Comparison of ENCODE assay signal across 8 cellular contexts in the genomic region with DNA sequence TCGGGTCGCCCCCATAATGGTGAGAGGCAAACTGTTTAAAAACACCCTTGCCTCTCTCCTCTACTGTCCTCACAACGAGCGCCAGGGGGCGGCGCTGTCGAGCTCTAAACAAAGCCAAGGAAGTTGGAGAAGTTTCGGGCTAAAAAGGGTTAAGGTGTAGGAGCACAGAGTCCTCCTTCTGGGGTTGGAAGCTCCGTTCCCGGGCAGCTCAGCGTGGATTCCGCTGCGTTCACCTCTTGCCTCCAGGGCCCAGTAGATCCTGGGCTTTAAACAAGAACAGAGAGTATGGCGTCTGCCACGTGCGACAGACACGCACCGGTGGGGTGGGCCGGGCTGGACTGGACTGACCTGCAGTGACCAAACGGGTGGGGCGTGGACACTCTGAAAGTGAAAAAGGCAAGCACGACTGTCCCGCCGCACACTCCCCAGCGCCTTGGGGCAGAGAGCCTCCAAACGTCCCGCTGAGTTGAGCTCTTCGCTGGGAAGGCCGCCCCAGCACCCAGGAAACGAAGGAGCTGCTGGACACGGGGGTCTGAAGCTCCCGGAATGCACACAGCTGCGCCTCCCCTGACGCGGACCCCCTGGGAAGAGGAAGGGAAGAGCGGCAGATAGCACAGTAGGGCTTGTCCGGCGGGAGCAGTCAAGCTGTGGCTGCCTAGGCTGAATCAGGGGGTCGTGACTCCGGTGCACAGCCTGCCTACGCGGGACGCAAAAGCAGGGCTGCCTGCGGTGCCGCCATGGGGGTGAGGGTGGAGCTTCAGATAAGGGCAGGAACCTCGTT. TPM values are rescaled to one million over a fixed set of nuclear protein-coding genes. Genes with fewer than 3 reads are reported as not detected.
DNase-seq lines count a peak whose midpoint lies in the region; ATAC-seq lines count a peak whose summit lies in the region.

No MANE protein-coding gene starts in this region.

- H3K4me3 Mint-ChIP-seq in activated naive CD8-positive, alpha-beta T cell treated with anti-CD3 and anti-CD28 coated beads, Interleukin-2, amount 10 ng/mL, durations not matched to agents 7 days and 5 days, result no peak overlapping the region
- H3K4me3 Mint-ChIP-seq in activated naive CD8-positive, alpha-beta T cell treated with anti-CD3 and anti-CD28 coated beads for 36 hours, result no peak overlapping the region

- peaks cover 7% of the 10 kb centered on the region for H3K79me1 ChIP-seq in mesenchymal stem cell (replicated peaks; ENCODE audit: low read length, poor library complexity, severe bottlenecking)

- no peaks in the 10 kb centered on the region for H3K9me3 Mint-ChIP-seq in activated naive CD8-positive, alpha-beta T cell treated with anti-CD3 and anti-CD28 coated beads, Interleukin-2, amount 10 ng/mL, durations not matched to agents 7 days and 5 days
- no peaks in the 10 kb centered on the region for H3K9me3 Mint-ChIP-seq in activated naive CD8-positive, alpha-beta T cell treated with anti-CD3 and anti-CD28 coated beads for 36 hours

- peak overlapping the region; percentile 78 to 83 for H3K4ac ChIP-seq in mesenchymal stem cell (ENCODE audit: low read depth in 1 of 2, low read length in 2 of 2)

- peak overlapping the region; percentile 83 for H2AFZ ChIP-seq in mesenchymal stem cell (ENCODE audit: low read depth, low read length)

- H3K4me1 Mint-ChIP-seq in activated naive CD8-positive, alpha-beta T cell treated with anti-CD3 and anti-CD28 coated beads, Interleukin-2, amount 10 ng/mL, durations not matched to agents 7 days and 5 days, result peaks cover 2% of the 10 kb centered on the region
- H3K4me1 Mint-ChIP-seq in activated naive CD8-positive, alpha-beta T cell treated with anti-CD3 and anti-CD28 coated beads for 36 hours, result peaks cover 2% of the 10 kb centered on the region

- H2BK12ac ChIP-seq in mesenchymal stem cell (ENCODE audit: low read length in 2 of 2), result peak overlapping the region; percentile 85 to 95

- H3K14ac ChIP-seq in mesenchymal stem cell (ENCODE audit: low read length in 2 of 2), result peak overlapping the region in 1 of 2 experiments; percentile 73

- no peaks in the 10 kb centered on the region for H3K27me3 ChIP-seq in mesenchymal stem cell (ENCODE audit: control insufficient read depth in 1 of 2, insufficient read depth in 1 of 2, low read length in 2 of 2)
- peaks cover 59% of the 10 kb centered on the region for H3K27me3 ChIP-seq in thymus (ENCODE audit: control insufficient read depth, insufficient read depth)

- H2BK120ac ChIP-seq in mesenchymal stem cell (ENCODE audit: low read depth, low read length), result peak overlapping the region; percentile 45

- no peak for ATAC-seq in activated naive CD8-positive, alpha-beta T cell treated with anti-CD3 and anti-CD28 coated beads, Interleukin-2, amount 10 ng/mL, durations not matched to agents 7 days and 5 days (ENCODE audit: low read depth)
- no peak for ATAC-seq in HG02798 (IDR thresholded peaks at IDR 0.05; ENCODE audit: poor library complexity, unreplicated experiment)

- H3K27me3 Mint-ChIP-seq in activated naive CD8-positive, alpha-beta T cell treated with anti-CD3 and anti-CD28 coated beads, Interleukin-2, amount 10 ng/mL, durations not matched to agents 7 days and 5 days, result peaks cover 56% of the 10 kb centered on the region
- H3K27me3 Mint-ChIP-seq in activated naive CD8-positive, alpha-beta T cell treated with anti-CD3 and anti-CD28 coated beads for 36 hours, result peaks cover 57% of the 10 kb centered on the region

- H3K36me3 Mint-ChIP-seq in activated naive CD8-positive, alpha-beta T cell treated with anti-CD3 and anti-CD28 coated beads, Interleukin-2, amount 10 ng/mL, durations not matched to agents 7 days and 5 days, result no peaks in the 10 kb centered on the region
- no peaks in the 10 kb centered on the region for H3K36me3 Mint-ChIP-seq in activated naive CD8-positive, alpha-beta T cell treated with anti-CD3 and anti-CD28 coated beads for 36 hours

- no peak overlapping the region for H3K27ac Mint-ChIP-seq in activated naive CD8-positive, alpha-beta T cell treated with anti-CD3 and anti-CD28 coated beads, Interleukin-2, amount 10 ng/mL, durations not matched to agents 7 days and 5 days
- no peak overlapping the region for H3K27ac Mint-ChIP-seq in activated naive CD8-positive, alpha-beta T cell treated with anti-CD3 and anti-CD28 coated beads for 36 hours

- WGBS in mesenchymal stem cell, result 2% methylated on average over 46 of the region's 46 CpGs
- WGBS in thymus, result 17% methylated on average over 46 of the region's 46 CpGs

- H3K4me1 ChIP-seq in mesenchymal stem cell (ENCODE audit: control insufficient read depth, insufficient read depth, low read depth, low read length), result peaks cover 36% of the 10 kb centered on the region
- H3K4me1 ChIP-seq in thymus (ENCODE audit: control insufficient read depth, insufficient read depth, low read length), result peaks cover 3% of the 10 kb centered on the region

- H2AK5ac ChIP-seq in mesenchymal stem cell (ENCODE audit: low read length, severe bottlenecking), result no peak overlapping the region

- H3K4me2 ChIP-seq in mesenchymal stem cell (ENCODE audit: low read length, poor library complexity, severe bottlenecking), result peak overlapping the region; percentile 97

- H2BK15ac ChIP-seq in mesenchymal stem cell (ENCODE audit: low read depth, poor library complexity, severe bottlenecking), result peak overlapping the region; percentile 31

- H3K9me3 ChIP-seq in mesenchymal stem cell (ENCODE audit: control insufficient read depth, low read length) (no peaks in the 10 kb centered on the region), thymus (ENCODE audit: control insufficient read depth) (no peaks in the 10 kb centered on the region)

- H3K18ac ChIP-seq in mesenchymal stem cell (ENCODE audit: low read depth in 1 of 2, low read length in 2 of 2), result peak overlapping the region; percentile 87 to 98

- DNase-seq in activated naive CD8-positive, alpha-beta T cell treated with anti-CD3 and anti-CD28 coated beads, Interleukin-2, amount 10 ng/mL, durations not matched to agents 7 days and 5 days, result peak; percentile 63
- DNase-seq in activated naive CD8-positive, alpha-beta T cell treated with anti-CD3 and anti-CD28 coated beads for 36 hours, result no peak
- DNase-seq in SIG-M5 treated with dmso at 0.1 percent for 504 hours (lab: John Stamatoyannopoulos, UW; ENCODE audit: unreplicated experiment) (peak; percentile 86), epithelial cell of prostate (ENCODE audit: low read depth, low spot score) (peak; percentile 52), mesenchymal stem cell (peak; percentile 93), NK-92 (lab: John Stamatoyannopoulos, UW; ENCODE audit: unreplicated experiment) (no peak)

- peak overlapping the region; percentile 3 for H2BK5ac ChIP-seq in mesenchymal stem cell (ENCODE audit: low read depth, low read length, poor library complexity, severe bottlenecking)

- H3K4me3 ChIP-seq in mesenchymal stem cell (ENCODE audit: insufficient read depth in 1 of 2, low read depth in 1 of 2, low read length in 2 of 2) (peak overlapping the region; percentile 59 to 83), thymus (ENCODE audit: low read length) (peak overlapping the region; percentile 17)

- H4K91ac ChIP-seq in mesenchymal stem cell (ENCODE audit: low read length), result peak overlapping the region; percentile 97

- H3K9ac ChIP-seq in mesenchymal stem cell (ENCODE audit: low read length), result peak overlapping the region; percentile 92

- H3K27ac ChIP-seq in epithelial cell of prostate, result peak overlapping the region; percentile 87
- peak overlapping the region; percentile 39 for H3K27ac ChIP-seq in mesenchymal stem cell (ENCODE audit: low read length, poor library complexity, severe bottlenecking)
- peak overlapping the region; percentile 1 for H3K27ac ChIP-seq in thymus (ENCODE audit: low read depth)

- peak overlapping the region; percentile 97 for H4K8ac ChIP-seq in mesenchymal stem cell (ENCODE audit: low read length)

- H3K23ac ChIP-seq in mesenchymal stem cell (ENCODE audit: low read length in 2 of 2), result no peak overlapping the region

- POLR2A ChIA-PET in activated naive CD8-positive, alpha-beta T cell treated with anti-CD3 and anti-CD28 coated beads, Interleukin-2, amount 10 ng/mL, durations not matched to agents 7 days and 5 days (lab: Charles Lee), result no interaction called here

- peaks cover 4 to 14% of the 10 kb centered on the region in 2 experiments for H3K36me3 ChIP-seq in mesenchymal stem cell (ENCODE audit: control insufficient read depth in 1 of 2, insufficient read depth in 2 of 2, low read depth in 1 of 2, low read length in 2 of 2)
- H3K36me3 ChIP-seq in thymus (ENCODE audit: control insufficient read depth, insufficient read depth), result no peaks in the 10 kb centered on the region

RNA-seq across cellular contexts. Expression of gene THBD, which starts 1.6 kb away (rescaled TPM):
- under 1 TPM; 0.22 to 0.34 TPM for total RNA-seq in activated naive CD8-positive, alpha-beta T cell treated with anti-CD3 and anti-CD28 coated beads, Interleukin-2, amount 10 ng/mL, durations not matched to agents 7 days and 5 days
- total RNA-seq in activated naive CD8-positive, alpha-beta T cell treated with anti-CD3 and anti-CD28 coated beads for 36 hours, result not detected
- 9.7 TPM for polyA plus RNA-seq in mesenchymal stem cell (2013, experiment 1 of 2)
- polyA plus RNA-seq in mesenchymal stem cell (2013, experiment 2 of 2), result 9.8 TPM
- 16.8 TPM for polyA plus RNA-seq in thymus

RNA-seq across cellular contexts. Expression of gene SSTR4, which starts 15.9 kb away (rescaled TPM):
- total RNA-seq in activated naive CD8-positive, alpha-beta T cell treated with anti-CD3 and anti-CD28 coated beads, Interleukin-2, amount 10 ng/mL, durations not matched to agents 7 days and 5 days, result not detected
- total RNA-seq in activated naive CD8-positive, alpha-beta T cell treated with anti-CD3 and anti-CD28 coated beads for 36 hours, result not detected
- not detected for polyA plus RNA-seq in mesenchymal stem cell (2013, experiment 1 of 2)
- polyA plus RNA-seq in mesenchymal stem cell (2013, experiment 2 of 2), result not detected
- not detected for polyA plus RNA-seq in thymus

RNA-seq across cellular contexts. Expression of gene CD93, which starts 35.1 kb away (rescaled TPM):
- under 1 TPM; 0.47 to 0.48 TPM for total RNA-seq in activated naive CD8-positive, alpha-beta T cell treated with anti-CD3 and anti-CD28 coated beads, Interleukin-2, amount 10 ng/mL, durations not matched to agents 7 days and 5 days
- total RNA-seq in activated naive CD8-positive, alpha-beta T cell treated with anti-CD3 and anti-CD28 coated beads for 36 hours, result under 1 TPM; 0.04 to 0.08 TPM
- polyA plus RNA-seq in mesenchymal stem cell (2013, experiment 1 of 2), result 0.01 TPM
- polyA plus RNA-seq in mesenchymal stem cell (2013, experiment 2 of 2), result 0.01 TPM
- polyA plus RNA-seq in thymus, result 16.4 TPM

Comparison
In these comparisons a context has a peak if more than half of its experiments do, and no peak if none do; other contexts are left out.
1. DNase-seq: peak in activated naive CD8-positive, alpha-beta T cell treated with anti-CD3 and anti-CD28 coated beads, Interleukin-2, amount 10 ng/mL, durations not matched to agents 7 days and 5 days (single experiment), SIG-M5 treated with dmso at 0.1 percent for 504 hours (single experiment), epithelial cell of prostate (single experiment) and mesenchymal stem cell (single experiment); none in activated naive CD8-positive, alpha-beta T cell treated with anti-CD3 and anti-CD28 coated beads for 36 hours (single experiment) and NK-92 (single experiment).
2. H3K27ac ChIP-seq: peak in every context shown above with its lines; median percentile 87 in epithelial cell of prostate; 39 in mesenchymal stem cell; 1 in thymus.